ENCODE assay signal across 17 cellular contexts in the genomic region with DNA sequence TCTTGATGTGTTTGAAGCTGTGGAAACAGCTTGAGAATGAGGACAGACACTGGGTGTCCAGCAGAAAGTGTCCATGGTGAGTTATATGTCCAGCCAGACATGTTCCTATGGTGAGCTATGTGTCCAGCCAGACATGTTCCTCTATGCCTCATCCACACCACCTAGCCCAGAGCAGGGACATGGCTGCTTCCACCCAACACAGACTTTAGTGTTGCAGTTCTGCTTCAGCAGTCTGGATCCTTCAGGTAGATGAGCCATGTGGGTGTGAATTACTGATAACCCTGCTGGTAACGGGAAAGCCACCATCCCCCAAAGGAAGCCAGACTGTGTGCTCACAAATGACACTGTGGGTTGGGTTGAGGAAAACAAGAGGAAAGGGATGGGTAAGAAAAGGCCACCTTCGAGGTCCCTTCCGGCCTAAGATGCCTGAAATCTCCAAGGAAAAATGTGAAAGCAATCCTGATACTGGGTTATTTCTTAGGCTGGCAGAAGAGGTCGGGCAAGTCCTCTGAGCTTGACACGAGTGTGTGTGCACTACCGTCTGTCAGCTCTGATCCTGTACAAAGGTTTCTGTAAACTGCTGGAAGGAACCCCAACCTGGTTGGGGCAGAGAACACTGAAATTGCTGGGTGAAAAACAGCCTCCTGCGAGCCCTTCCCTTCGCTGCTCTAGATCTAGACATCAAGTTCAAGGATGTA.
DNase-seq lines count a peak whose midpoint lies in the region; ATAC-seq and TF ChIP-seq lines count a peak whose summit lies in the region.
"Had no signal": no experiment of that assay in that cellular context is flagged by ENCODE, and none has a peak within 500 bp of the region (broad histone marks: within the 10 kb centered on the region; RNA-seq: fewer than 3 reads in every experiment).

No MANE protein-coding gene starts in this region.

- H4K8ac ChIP-seq in trophoblast cell (ENCODE audit: low read depth, low read length), result no peak overlapping the region

- peak; percentile 46 for ATAC-seq in mucosa of descending colon
- peak; percentile 24 for ATAC-seq in thoracic aorta (ENCODE audit: insufficient number of reproducible peaks, low FRiP score, low read depth)

- H2BK12ac ChIP-seq in trophoblast cell (ENCODE audit: low read length), result no peak overlapping the region

- H2AFZ ChIP-seq in trophoblast cell (ENCODE audit: insufficient read depth, low read length, poor library complexity), result no peak overlapping the region

- H4K12ac ChIP-seq in trophoblast cell (ENCODE audit: low read depth, low read length), result no peak overlapping the region

- H3K4ac ChIP-seq in trophoblast cell (ENCODE audit: low read depth, low read length), result no peak overlapping the region

- TF ChIP-seq CTCF in LNCaP clone FGC (IDR thresholded peaks at IDR 0.05; ENCODE audit: control insufficient read depth, extremely low read depth, insufficient read depth) (0 out of 2 replicates have a peak, but pooled peaks have one; percentile 4), choroid plexus epithelial cell (conservative IDR thresholded peaks at IDR 0.05; ENCODE audit: low read depth, low read length) (peak; percentile 5), mucosa of descending colon (IDR thresholded peaks at IDR 0.05) (no peak), thoracic aorta (IDR thresholded peaks at IDR 0.05) (no peak)

- WGBS in trophoblast cell (ENCODE audit: extremely low coverage, insufficient coverage, insufficient read length), result no CpG with 5 or more reads among the region's 8 CpGs

- no peak overlapping the region for H3K4me2 ChIP-seq in trophoblast cell (ENCODE audit: low read length)

- H3K27me3 ChIP-seq in thoracic aorta (replicated peaks; ENCODE audit: insufficient read depth) (no peaks in the 10 kb centered on the region), trophoblast cell (ENCODE audit: insufficient read depth, low read length) (no peaks in the 10 kb centered on the region)

- H3K14ac ChIP-seq in trophoblast cell (ENCODE audit: low read length), result no peak overlapping the region

- DNase-seq in LNCaP clone FGC (ENCODE audit: low read depth) (no peak), choroid plexus epithelial cell (ENCODE audit: low read depth) (no peak), mucosa of descending colon (no peak), thoracic aorta (ENCODE audit: low spot score) (no peak), trophoblast cell (no peak), NOMO-1 (lab: John Stamatoyannopoulos, UW; ENCODE audit: unreplicated experiment in 2 of 2) (no peak), NCI-H2029 treated with DMSO at 0.1 percent for 48 hours (lab: John Stamatoyannopoulos, UW) (no peak)
- DNase-seq: activated CD4-positive, alpha-beta T cell treated with anti-CD3 and anti-CD28 coated beads for 4 hours; activated CD8-positive, alpha-beta memory T cell treated with anti-CD3 and anti-CD28 coated beads, Interleukin-2, amount 50 U/mL, for 4 hours; activated effector memory CD4-positive, alpha-beta T cell treated with Interleukin-2 at 50 U/mL for 16 hours; central memory CD4-positive, alpha-beta T cell; effector CD8-positive, alpha-beta T cell; immature natural killer cell; Kasumi-1; mesendoderm; NCI-H526 treated with DMSO at 0.1 percent for 48 hours; stimulated activated CD4-positive, alpha-beta T cell treated with anti-CD3 and anti-CD28 coated beads, Interleukin-4, amount 100 ng/mL, for 24 hours had no signal

- intact Hi-C loops in mucosa of descending colon (cut with DNase I, micrococcal nuclease), result no loop called here

- H3K36me3 ChIP-seq in mucosa of descending colon (ENCODE audit: low read depth) (no peaks in the 10 kb centered on the region), thoracic aorta (peaks cover 40% of the 10 kb centered on the region), trophoblast cell (ENCODE audit: control insufficient read depth in 1 of 2, insufficient read depth in 2 of 2, low read length in 2 of 2) (peaks cover 63 to 77% of the 10 kb centered on the region in 2 experiments)

- H3K9me3 ChIP-seq in mucosa of descending colon (no peaks in the 10 kb centered on the region), thoracic aorta (no peaks in the 10 kb centered on the region), trophoblast cell (ENCODE audit: insufficient read depth, low read depth, low read length) (no peaks in the 10 kb centered on the region)

- H3K4me3 ChIP-seq in LNCaP clone FGC (ENCODE audit: low read depth, low read length) (no peak overlapping the region), choroid plexus epithelial cell (ENCODE audit: low read depth, low read length) (no peak overlapping the region), mucosa of descending colon (no peak overlapping the region), thoracic aorta (no peak overlapping the region), trophoblast cell (ENCODE audit: low read depth, low read length) (no peak overlapping the region)

- H2AK5ac ChIP-seq in trophoblast cell (ENCODE audit: low read length), result no peak overlapping the region

- H3K18ac ChIP-seq in trophoblast cell (ENCODE audit: low read length), result no peak overlapping the region

- no peaks in the 10 kb centered on the region for H3K79me1 ChIP-seq in trophoblast cell (ENCODE audit: low read length)

- H3K79me2 ChIP-seq in trophoblast cell (ENCODE audit: control insufficient read depth, insufficient read depth, low read length, poor library complexity), result no peaks in the 10 kb centered on the region

- H3K4me1 ChIP-seq in mucosa of descending colon (ENCODE audit: low read depth) (no peaks in the 10 kb centered on the region), thoracic aorta (ENCODE audit: control insufficient read depth in 1 of 2, low read depth in 2 of 2) (peaks cover 6 to 20% of the 10 kb centered on the region in 2 donors), trophoblast cell (ENCODE audit: control insufficient read depth in 1 of 2, insufficient read depth in 2 of 2, low read length in 2 of 2) (no peaks in the 10 kb centered on the region)

- peak overlapping the region; percentile 40 to 62 for H3K27ac ChIP-seq in thoracic aorta
- H3K27ac ChIP-seq in trophoblast cell (ENCODE audit: low read depth, low read length), result no peak overlapping the region

- no peak overlapping the region for H2BK5ac ChIP-seq in trophoblast cell (ENCODE audit: low read depth, low read length, poor library complexity)

- no peak overlapping the region for H4K91ac ChIP-seq in trophoblast cell (ENCODE audit: low read depth, low read length)

- no peak overlapping the region for H3K9ac ChIP-seq in trophoblast cell (ENCODE audit: low read length)

- no peak overlapping the region for H3K23ac ChIP-seq in trophoblast cell (ENCODE audit: low read length)

- H2BK120ac ChIP-seq in trophoblast cell (ENCODE audit: insufficient read depth, low read length, poor library complexity), result no peak overlapping the region

Comparison
In these comparisons a context has a peak if more than half of its experiments do, and no peak if none do; other contexts are left out.
1. CTCF ChIP-seq: peak in LNCaP clone FGC (single experiment) and choroid plexus epithelial cell (single experiment); none in mucosa of descending colon (single experiment) and thoracic aorta (single experiment).